In genomic region chr15:93428135-93428534, GRCh38 we compare ENCODE assay signal across 28 cellular contexts.
DNase-seq lines count a peak whose midpoint lies in the region; ATAC-seq and TF ChIP-seq lines count a peak whose summit lies in the region.
"Had no signal": no experiment of that assay in that cellular context is flagged by ENCODE, and none has a peak within 500 bp of the region (broad histone marks: within the 10 kb centered on the region; RNA-seq: fewer than 3 reads in every experiment).

No MANE protein-coding gene starts in this region.

- DNase-seq in MCF 10A (ENCODE audit: unreplicated experiment): peak; percentile 16
- no peak for DNase-seq in breast epithelium (ENCODE audit: low spot score in 2 of 2)
- DNase-seq in RWPE2 (ENCODE audit: low spot score): no peak
- no peak for DNase-seq in left ventricle myocardium superior
- peak; percentile 39 for DNase-seq in ureter (ENCODE audit: low spot score)
- no peak for DNase-seq in posterior cingulate gyrus
- no peak for DNase-seq in NCI-H526 treated with DMSO at 0.1 percent for 48 hours (lab: John Stamatoyannopoulos, UW)
- DNase-seq: activated CD4-positive, alpha-beta T cell treated with anti-CD3 and anti-CD28 coated beads, Interleukin-2, amount 50 U/mL, for 4 hours; activated CD8-positive, alpha-beta memory T cell treated with anti-CD3 and anti-CD28 coated beads, Interleukin-2, amount 50 U/mL, for 48 hours; brain microvascular endothelial cell; cortex of kidney; foreskin melanocyte; GM23248; IMR-90; kidney glomerular epithelial cell; NCI-H1436 treated with DMSO at 0.1 percent for 48 hours; NCI-H2171 treated with DMSO at 0.1 percent for 48 hours; nephron progenitor cell; SK-N-SH; stimulated activated CD4-positive, alpha-beta T cell treated with anti-CD3 and anti-CD28 coated beads, Interleukin-4, amount 100 ng/mL, for 1 hour had no signal

- H3K4me1 ChIP-seq in breast epithelium: no peaks in the 10 kb centered on the region
- peaks cover 9% of the 10 kb centered on the region for H3K4me1 ChIP-seq in RWPE2 (ENCODE audit: insufficient read depth, poor library complexity, severe bottlenecking)
- H3K4me1 ChIP-seq: A549, prostate gland had no signal

- no peaks in the 10 kb centered on the region for H3K9me3 ChIP-seq in breast epithelium
- no peaks in the 10 kb centered on the region for H3K9me3 ChIP-seq in RWPE2 (ENCODE audit: severe bottlenecking)
- H3K9me3 ChIP-seq: A549, prostate gland, SK-N-SH had no signal

- H3K27ac Mint-ChIP-seq in MCF 10A (ENCODE audit: low read depth, unreplicated experiment): no peak overlapping the region
- H3K27ac Mint-ChIP-seq: nephron progenitor cell; stimulated activated naive CD8-positive, alpha-beta T cell treated with anti-CD3 and anti-CD28 coated beads, Interleukin-15, Interleukin-2, amounts not matched to agents 100 ng/mL and 50 ng/mL, for 24 hours; T-helper 2 cell treated with Interferon-gamma antibody and Interleukin-4, amounts not matched to agents 5 μg/mL and 100 μg/mL, for 36 hours; type B pancreatic cell; WTC11 had no signal

- H3K4me3 Mint-ChIP-seq in MCF 10A (ENCODE audit: unreplicated experiment): no peak overlapping the region
- H3K4me3 Mint-ChIP-seq: nephron progenitor cell; stimulated activated naive CD8-positive, alpha-beta T cell treated with anti-CD3 and anti-CD28 coated beads, Interleukin-15, Interleukin-2, amounts not matched to agents 100 ng/mL and 50 ng/mL, for 24 hours; T-helper 2 cell treated with Interferon-gamma antibody and Interleukin-4, amounts not matched to agents 5 μg/mL and 100 μg/mL, for 36 hours; type B pancreatic cell; WTC11 had no signal

- POLR2A ChIA-PET in MCF 10A (lab: Yijun Ruan, JAX): no interaction called here

- H3K36me3 ChIP-seq in breast epithelium (no peaks in the 10 kb centered on the region), RWPE2 (ENCODE audit: low read depth) (no peaks in the 10 kb centered on the region)
- H3K36me3 ChIP-seq: brain microvascular endothelial cell, prostate gland had no signal

- intact Hi-C loops in MCF 10A (cut with micrococcal nuclease): no loop called here
- intact Hi-C loops in breast epithelium (cut with DNase I; ENCODE audit: low total_unique reads): no loop called here
- intact Hi-C loops in left ventricle myocardium superior (cut with micrococcal nuclease): no loop called here
- intact Hi-C loops in posterior cingulate gyrus (cut with DNase I): no loop called here

- no TSS peak for BruUV-seq in MCF 10A (replicated peaks; lab: Mats Ljungman, UMichigan)

- ATAC-seq in RWPE2 (ENCODE audit: low read depth): peak; percentile 75
- ATAC-seq in left ventricle myocardium superior: peak; percentile 38
- ATAC-seq in HG03039 (IDR thresholded peaks at IDR 0.05; ENCODE audit: unreplicated experiment): no peak
- ATAC-seq: A549, WTC11 had no signal

- H3K4me1 Mint-ChIP-seq in MCF 10A (ENCODE audit: insufficient read depth, unreplicated experiment): peaks cover 11% of the 10 kb centered on the region

- H3K9me3 Mint-ChIP-seq in MCF 10A (ENCODE audit: unreplicated experiment): no peaks in the 10 kb centered on the region
- H3K9me3 Mint-ChIP-seq: stimulated activated naive CD8-positive, alpha-beta T cell treated with anti-CD3 and anti-CD28 coated beads, Interleukin-15, Interleukin-2, amounts not matched to agents 100 ng/mL and 50 ng/mL, for 24 hours; type B pancreatic cell had no signal

- no peaks in the 10 kb centered on the region for H3K36me3 Mint-ChIP-seq in MCF 10A (ENCODE audit: insufficient read depth, unreplicated experiment)
- H3K36me3 Mint-ChIP-seq: type B pancreatic cell had no signal

- H3K4me3 ChIP-seq in breast epithelium (no peak overlapping the region), RWPE2 (ENCODE audit: severe bottlenecking) (no peak overlapping the region)
- H3K4me3 ChIP-seq: A549, GM23248, prostate gland, smooth muscle cell had no signal

- TF ChIP-seq POLR2A in breast epithelium (IDR thresholded peaks at IDR 0.05): no peak

- H3K27ac ChIP-seq in breast epithelium (no peak overlapping the region), RWPE2 (ENCODE audit: poor library complexity, severe bottlenecking) (no peak overlapping the region)
- H3K27ac ChIP-seq: A549, brain microvascular endothelial cell, GM23248, prostate gland had no signal

- no peaks in the 10 kb centered on the region for H3K27me3 Mint-ChIP-seq in MCF 10A (ENCODE audit: insufficient read depth, unreplicated experiment)
- H3K27me3 Mint-ChIP-seq: stimulated activated naive CD8-positive, alpha-beta T cell treated with anti-CD3 and anti-CD28 coated beads, Interleukin-15, Interleukin-2, amounts not matched to agents 100 ng/mL and 50 ng/mL, for 24 hours; type B pancreatic cell had no signal

- H3K27me3 ChIP-seq in breast epithelium (no peaks in the 10 kb centered on the region), RWPE2 (ENCODE audit: insufficient read depth, poor library complexity, severe bottlenecking) (no peaks in the 10 kb centered on the region)
- H3K27me3 ChIP-seq: brain microvascular endothelial cell had no signal

- CTCF ChIA-PET in MCF 10A (lab: Yijun Ruan, JAX): interaction anchor here (0.9 to 1.2 kb wide), 2 partner anchors 8 to 21 kb away, joined by 3 to 4 read pairs; no protein-coding TSS in a partner anchor

- TF ChIP-seq CTCF in MCF 10A (IDR thresholded peaks at IDR 0.05; ENCODE audit: unreplicated experiment) (no peak), breast epithelium (IDR thresholded peaks at IDR 0.05) (no peak), RWPE2 (IDR thresholded peaks at IDR 0.05; ENCODE audit: poor library complexity, severe bottlenecking) (no peak)

Comparison
In these comparisons a context has a peak if more than half of its experiments do, and no peak if none do; other contexts are left out.
1. DNase-seq: peak in MCF 10A (single experiment) and ureter (single experiment); none in breast epithelium (0 of 2), RWPE2 (single experiment), left ventricle myocardium superior (single experiment), posterior cingulate gyrus (0 of 10) and NCI-H526 treated with DMSO at 0.1 percent for 48 hours (single experiment).